ENCODE assay signal across 18 cellular contexts in genomic region chr1:19202396-19202795, GRCh38. TPM values are rescaled to one million over a fixed set of nuclear protein-coding genes. Genes with fewer than 3 reads are reported as not detected.
DNase-seq lines count a peak whose midpoint lies in the region; ATAC-seq, FAIRE-seq and TF ChIP-seq lines count a peak whose summit lies in the region.
"Had no signal": no experiment of that assay in that cellular context is flagged by ENCODE, and none has a peak within 500 bp of the region (broad histone marks: within the 10 kb centered on the region; RNA-seq: fewer than 3 reads in every experiment).

No MANE protein-coding gene starts in this region.

- no peak overlapping the region for H3K4me3 Mint-ChIP-seq in activated CD8-positive, alpha-beta memory T cell treated with anti-CD3 and anti-CD28 coated beads, Interleukin-2, amount 10 ng/mL, durations not matched to agents 7 days and 5 days
- H3K4me3 Mint-ChIP-seq in activated T-helper 2 cell treated with anti-CD3 and anti-CD28 coated beads, Interferon-gamma antibody, Interleukin-2, Interleukin-4, amounts not matched to agents 10 μg/mL and 5 μg/mL and 100 μg/mL, durations not matched to agents 14 hours and 24 hours and 36 hours (ENCODE audit: low read depth), result no peak overlapping the region
- H3K4me3 Mint-ChIP-seq: nephron; stimulated activated memory B cell treated with anti-CD40 and anti-IgM and Interleukin-4, amounts not matched to agents 10 μg/mL and 1 μg/mL and 100 μg/mL, for 72 hours had no signal

- WGBS in hepatocyte (ENCODE audit: low lambda C conversion rate, missing lambda C conversion rate), result 50% methylated on average over 3 of the region's 3 CpGs
- 15 to 50% (median 34%) methylated on average over 3 of the region's 3 CpGs for WGBS in small intestine, 3 donors

- H3K27ac Mint-ChIP-seq in activated CD8-positive, alpha-beta memory T cell treated with anti-CD3 and anti-CD28 coated beads, Interleukin-2, amount 10 ng/mL, durations not matched to agents 7 days and 5 days, result peak overlapping the region; percentile 13
- peak overlapping the region; percentile 36 for H3K27ac Mint-ChIP-seq in activated T-helper 2 cell treated with anti-CD3 and anti-CD28 coated beads, Interferon-gamma antibody, Interleukin-2, Interleukin-4, amounts not matched to agents 10 μg/mL and 5 μg/mL and 100 μg/mL, durations not matched to agents 14 hours and 24 hours and 36 hours
- H3K27ac Mint-ChIP-seq: nephron; stimulated activated memory B cell treated with anti-CD40 and anti-IgM and Interleukin-4, amounts not matched to agents 10 μg/mL and 1 μg/mL and 100 μg/mL, for 72 hours had no signal

- DNase-seq in activated CD8-positive, alpha-beta memory T cell treated with anti-CD3 and anti-CD28 coated beads, Interleukin-2, amount 10 ng/mL, durations not matched to agents 7 days and 5 days, result no peak
- no peak for DNase-seq in activated CD8-positive, alpha-beta memory T cell treated with anti-CD3 and anti-CD28 coated beads for 24 hours
- no peak for DNase-seq in activated T-helper 2 cell treated with anti-CD3 and anti-CD28 coated beads, Interferon-gamma antibody, Interleukin-2, Interleukin-4, amounts not matched to agents 10 μg/mL and 5 μg/mL and 100 μg/mL, durations not matched to agents 14 hours and 24 hours and 36 hours (ENCODE audit: low spot score)
- DNase-seq in hepatocyte (ENCODE audit: low spot score) (peak; percentile 54), small intestine (peak; percentile 52), NCI-H146 treated with DMSO at 0.1 percent for 48 hours (lab: John Stamatoyannopoulos, UW; ENCODE audit: unreplicated experiment) (no peak), lower lobe of right lung (no peak)
- DNase-seq: ACHN; activated CD4-positive, alpha-beta T cell treated with anti-CD3 and anti-CD28 coated beads, Interleukin-2, amount 50 U/mL, for 48 hours; glutamatergic neuron; HCEC 1CT; NCI-H774 had no signal

- H3K4me2 ChIP-seq in hepatocyte, result peak overlapping the region; percentile 63

- H3K27me3 ChIP-seq in hepatocyte, result no peaks in the 10 kb centered on the region
- H3K27me3 ChIP-seq in small intestine (ENCODE audit: control insufficient read depth in 2 of 2, insufficient read depth in 2 of 2, low read length in 2 of 2), result no peaks in the 10 kb centered on the region
- no peaks in the 10 kb centered on the region for H3K27me3 ChIP-seq in lower lobe of right lung (ENCODE audit: low read depth)

- peaks cover 44% of the 10 kb centered on the region for H3K4me1 Mint-ChIP-seq in activated CD8-positive, alpha-beta memory T cell treated with anti-CD3 and anti-CD28 coated beads, Interleukin-2, amount 10 ng/mL, durations not matched to agents 7 days and 5 days
- peaks cover 39% of the 10 kb centered on the region for H3K4me1 Mint-ChIP-seq in activated T-helper 2 cell treated with anti-CD3 and anti-CD28 coated beads, Interferon-gamma antibody, Interleukin-2, Interleukin-4, amounts not matched to agents 10 μg/mL and 5 μg/mL and 100 μg/mL, durations not matched to agents 14 hours and 24 hours and 36 hours (ENCODE audit: low read depth)

- H3K27ac ChIP-seq in hepatocyte (peak overlapping the region; percentile 79), small intestine (ENCODE audit: low read depth in 1 of 2, low read length in 1 of 2) (no peak overlapping the region), lower lobe of right lung (no peak overlapping the region)

- H3K4me3 ChIP-seq in hepatocyte (no peak overlapping the region), small intestine (ENCODE audit: low read depth in 1 of 2, low read length in 2 of 2) (no peak overlapping the region), lower lobe of right lung (no peak overlapping the region)

- H4K20me1 ChIP-seq in hepatocyte (ENCODE audit: insufficient read depth, poor library complexity, severe bottlenecking), result peaks cover 49% of the 10 kb centered on the region

- CTCF ChIA-PET in activated CD8-positive, alpha-beta memory T cell treated with anti-CD3 and anti-CD28 coated beads, Interleukin-2, amount 10 ng/mL, durations not matched to agents 7 days and 5 days (lab: Charles Lee), result no interaction called here

- H3K4me1 ChIP-seq in hepatocyte (ENCODE audit: insufficient read depth) (peaks cover 58% of the 10 kb centered on the region), small intestine (ENCODE audit: control insufficient read depth in 2 of 2, insufficient read depth in 1 of 2, low read depth in 1 of 2, low read length in 1 of 2) (peaks cover 3 to 14% of the 10 kb centered on the region in 2 donors), lower lobe of right lung (peaks cover 27% of the 10 kb centered on the region)

- ATAC-seq in activated CD8-positive, alpha-beta memory T cell treated with anti-CD3 and anti-CD28 coated beads, Interleukin-2, amount 10 ng/mL, durations not matched to agents 7 days and 5 days, result no peak
- ATAC-seq in lower lobe of right lung (no peak), GM18907 (IDR thresholded peaks at IDR 0.05; ENCODE audit: unreplicated experiment) (no peak)
- ATAC-seq: Panc1; stimulated activated memory B cell treated with anti-CD40 and anti-IgM and Interleukin-4, amounts not matched to agents 10 μg/mL and 1 μg/mL and 100 μg/mL, for 72 hours had no signal

- H3K9me3 Mint-ChIP-seq in activated CD8-positive, alpha-beta memory T cell treated with anti-CD3 and anti-CD28 coated beads, Interleukin-2, amount 10 ng/mL, durations not matched to agents 7 days and 5 days (ENCODE audit: low read depth), result no peaks in the 10 kb centered on the region
- H3K9me3 Mint-ChIP-seq in activated T-helper 2 cell treated with anti-CD3 and anti-CD28 coated beads, Interferon-gamma antibody, Interleukin-2, Interleukin-4, amounts not matched to agents 10 μg/mL and 5 μg/mL and 100 μg/mL, durations not matched to agents 14 hours and 24 hours and 36 hours, result no peaks in the 10 kb centered on the region
- H3K9me3 Mint-ChIP-seq: nephron; stimulated activated memory B cell treated with anti-CD40 and anti-IgM and Interleukin-4, amounts not matched to agents 10 μg/mL and 1 μg/mL and 100 μg/mL, for 72 hours had no signal

- intact Hi-C loops in activated T-helper 2 cell treated with anti-CD3 and anti-CD28 coated beads, Interferon-gamma antibody, Interleukin-2, Interleukin-4, amounts not matched to agents 10 μg/mL and 5 μg/mL and 100 μg/mL, durations not matched to agents 14 hours and 24 hours and 36 hours (cut with micrococcal nuclease), result no loop called here
- intact Hi-C loops in lower lobe of right lung (cut with DNase I), result no loop called here

- no peak overlapping the region for H2AFZ ChIP-seq in hepatocyte

- FAIRE-seq in small intestine (lab: Jason Lieb, UNC), result no peak
- FAIRE-seq: TTC549, urothelium cell line had no signal

- H3K9me3 ChIP-seq in hepatocyte (ENCODE audit: low read depth) (no peaks in the 10 kb centered on the region), small intestine (ENCODE audit: control insufficient read depth, low read depth) (no peaks in the 10 kb centered on the region), lower lobe of right lung (no peaks in the 10 kb centered on the region)

- no peaks in the 10 kb centered on the region for H3K27me3 Mint-ChIP-seq in activated CD8-positive, alpha-beta memory T cell treated with anti-CD3 and anti-CD28 coated beads, Interleukin-2, amount 10 ng/mL, durations not matched to agents 7 days and 5 days
- no peaks in the 10 kb centered on the region for H3K27me3 Mint-ChIP-seq in activated T-helper 2 cell treated with anti-CD3 and anti-CD28 coated beads, Interferon-gamma antibody, Interleukin-2, Interleukin-4, amounts not matched to agents 10 μg/mL and 5 μg/mL and 100 μg/mL, durations not matched to agents 14 hours and 24 hours and 36 hours (ENCODE audit: low read depth)
- H3K27me3 Mint-ChIP-seq: stimulated activated memory B cell treated with anti-CD40 and anti-IgM and Interleukin-4, amounts not matched to agents 10 μg/mL and 1 μg/mL and 100 μg/mL, for 72 hours had no signal

- peaks cover 97% of the 10 kb centered on the region for H3K79me2 ChIP-seq in hepatocyte

- no peaks in the 10 kb centered on the region for H3K9me2 ChIP-seq in hepatocyte (replicated peaks; ENCODE audit: insufficient read depth)

- H3K36me3 ChIP-seq in hepatocyte (replicated peaks; ENCODE audit: insufficient read depth, low read depth), result no peaks in the 10 kb centered on the region
- H3K36me3 ChIP-seq in small intestine (ENCODE audit: control insufficient read depth in 2 of 2, insufficient read depth in 2 of 2, low read length in 2 of 2), result peaks cover 5 to 14% of the 10 kb centered on the region in 2 donors
- H3K36me3 ChIP-seq in lower lobe of right lung, result peaks cover 50% of the 10 kb centered on the region

- peaks cover 26% of the 10 kb centered on the region for H3K36me3 Mint-ChIP-seq in activated CD8-positive, alpha-beta memory T cell treated with anti-CD3 and anti-CD28 coated beads, Interleukin-2, amount 10 ng/mL, durations not matched to agents 7 days and 5 days
- H3K36me3 Mint-ChIP-seq in activated T-helper 2 cell treated with anti-CD3 and anti-CD28 coated beads, Interferon-gamma antibody, Interleukin-2, Interleukin-4, amounts not matched to agents 10 μg/mL and 5 μg/mL and 100 μg/mL, durations not matched to agents 14 hours and 24 hours and 36 hours (ENCODE audit: low read depth), result peaks cover 68% of the 10 kb centered on the region

- TF ChIP-seq CTCF in hepatocyte (IDR thresholded peaks at IDR 0.05; ENCODE audit: poor library complexity) (no peak), lower lobe of right lung (IDR thresholded peaks at IDR 0.05) (no peak)

RNA-seq across cellular contexts. Expression of gene UBR4, which starts 7.7 kb away (rescaled TPM):
- total RNA-seq in activated CD8-positive, alpha-beta memory T cell treated with anti-CD3 and anti-CD28 coated beads, Interleukin-2, amount 10 ng/mL, durations not matched to agents 7 days and 5 days, result 100 to 1,000 TPM; 140 to 144 TPM
- 156 and 160 TPM in 2 replicates for total RNA-seq in activated T-helper 2 cell treated with anti-CD3 and anti-CD28 coated beads, Interferon-gamma antibody, Interleukin-2, Interleukin-4, amounts not matched to agents 10 μg/mL and 5 μg/mL and 100 μg/mL, durations not matched to agents 14 hours and 24 hours and 36 hours
- total RNA-seq in hepatocyte (138 and 175 TPM in 2 replicates), lower lobe of right lung (125 TPM)
- polyA plus RNA-seq in hepatocyte (140 and 166 TPM in 2 replicates), small intestine (100 to 1,000 TPM in 2 of 3 donors, 10 to 100 TPM in 1; 85.9 to 275 (median 179) TPM)

RNA-seq across cellular contexts. Expression of gene EMC1, which starts 48.9 kb away (rescaled TPM):
- total RNA-seq in activated CD8-positive, alpha-beta memory T cell treated with anti-CD3 and anti-CD28 coated beads, Interleukin-2, amount 10 ng/mL, durations not matched to agents 7 days and 5 days, result 10 to 100 TPM; 31.5 to 49.0 TPM
- 54.0 and 57.4 TPM in 2 replicates for total RNA-seq in activated T-helper 2 cell treated with anti-CD3 and anti-CD28 coated beads, Interferon-gamma antibody, Interleukin-2, Interleukin-4, amounts not matched to agents 10 μg/mL and 5 μg/mL and 100 μg/mL, durations not matched to agents 14 hours and 24 hours and 36 hours
- total RNA-seq in hepatocyte, result 33.0 and 35.8 TPM in 2 replicates
- 28.6 and 33.2 TPM in 2 replicates for polyA plus RNA-seq in hepatocyte
- 10 to 100 TPM in 1 of 3 donors, 1 to 10 TPM in 2; 4.2 to 15.1 (median 10.0) TPM for polyA plus RNA-seq in small intestine
- 39.2 TPM for total RNA-seq in lower lobe of right lung

RNA-seq across cellular contexts. Expression of gene MRTO4, which starts 49.2 kb away (rescaled TPM):
- 10 to 100 TPM; 36.2 to 59.3 TPM for total RNA-seq in activated CD8-positive, alpha-beta memory T cell treated with anti-CD3 and anti-CD28 coated beads, Interleukin-2, amount 10 ng/mL, durations not matched to agents 7 days and 5 days
- 109 and 113 TPM in 2 replicates for total RNA-seq in activated T-helper 2 cell treated with anti-CD3 and anti-CD28 coated beads, Interferon-gamma antibody, Interleukin-2, Interleukin-4, amounts not matched to agents 10 μg/mL and 5 μg/mL and 100 μg/mL, durations not matched to agents 14 hours and 24 hours and 36 hours
- total RNA-seq in hepatocyte, result 19.7 and 20.8 TPM in 2 replicates
- 24.9 and 28.7 TPM in 2 replicates for polyA plus RNA-seq in hepatocyte
- polyA plus RNA-seq in small intestine, result 10 to 100 TPM in 2 of 3 donors, 1 to 10 TPM in 1; 7.6 to 40.3 (median 11.3) TPM
- 16.4 TPM for total RNA-seq in lower lobe of right lung

Comparison
In these comparisons a context has a peak if more than half of its experiments do, and no peak if none do; other contexts are left out.
1. DNase-seq: peak in hepatocyte (single experiment) and small intestine (single experiment); none in activated CD8-positive, alpha-beta memory T cell treated with anti-CD3 and anti-CD28 coated beads, Interleukin-2, amount 10 ng/mL, durations not matched to agents 7 days and 5 days (single experiment), activated CD8-positive, alpha-beta memory T cell treated with anti-CD3 and anti-CD28 coated beads for 24 hours (single experiment), activated T-helper 2 cell treated with anti-CD3 and anti-CD28 coated beads, Interferon-gamma antibody, Interleukin-2, Interleukin-4, amounts not matched to agents 10 μg/mL and 5 μg/mL and 100 μg/mL, durations not matched to agents 14 hours and 24 hours and 36 hours (single experiment), NCI-H146 treated with DMSO at 0.1 percent for 48 hours (single experiment) and lower lobe of right lung (single experiment).